Comparison of ENCODE assay signal across 11 cellular contexts in genomic region chr2:96819101-96819875, GRCh38. TPM values are rescaled to one million over a fixed set of nuclear protein-coding genes. Genes with fewer than 3 reads are reported as not detected.
A peak's percentile ranks its signal among the peaks of the same experiment; 100 is the strongest.
DNase-seq lines count a peak whose midpoint lies in the region; ATAC-seq, FAIRE-seq and TF ChIP-seq lines count a peak whose summit lies in the region.
"Had no signal": no experiment of that assay in that cellular context is flagged by ENCODE, and none has a peak within 500 bp of the region (broad histone marks: within the 10 kb centered on the region; RNA-seq: fewer than 3 reads in every experiment).

No MANE protein-coding gene starts in this region.

- 75 to 86% (median 85%) methylated on average over 10 of the region's 10 CpGs for WGBS in ovary, 3 donors

- intact Hi-C loops in Caco-2 (cut with micrococcal nuclease; ENCODE audit: unreplicated experiment) (loop anchor here (1.0 to 5.0 kb wide), 4 partner anchors 13 to 182 kb away; partner anchors contain the start of genes CNNM4 and KANSL3), ovary (cut with DNase I) (no loop called here)

- DNase-seq in Caco-2 (peak; percentile 94 to 96), LoVo (ENCODE audit: low spot score) (peak; percentile 75), bronchial epithelial cell (ENCODE audit: low read depth) (peak; percentile 20), ovary (no peak), SJCRH30 (no peak), kidney glomerular epithelial cell (lab: John Stamatoyannopoulos, UW) (no peak)
- DNase-seq: KBM-7 had no signal

- H3K4me1 Mint-ChIP-seq in Caco-2 (ENCODE audit: low read depth, unreplicated experiment), result peaks cover 43% of the 10 kb centered on the region

- H3K27ac ChIP-seq in muscle layer of duodenum (ENCODE audit: low read length), result peak overlapping the region; percentile 1
- no peak overlapping the region for H3K27ac ChIP-seq in ovary
- H3K27ac ChIP-seq in SJCRH30, result no peak overlapping the region
- H3K27ac ChIP-seq: SJSA1 had no signal

- FAIRE-seq in bronchial epithelial cell (lab: Jason Lieb, UNC), result no peak

- H3K4me3 ChIP-seq in Caco-2 (ENCODE audit: low read depth, low read length) (peak overlapping the region; percentile 12), bronchial epithelial cell (ENCODE audit: low read depth, low read length) (no peak overlapping the region), muscle layer of duodenum (ENCODE audit: low read depth in 1 of 2, low read length in 2 of 2) (peak overlapping the region; percentile 27 to 34), ovary (no peak overlapping the region), SJCRH30 (no peak overlapping the region)
- H3K4me3 ChIP-seq: SJSA1 had no signal

- CTCF ChIA-PET in Caco-2 (lab: Charles Lee), result interaction anchor here (0.7 to 2.3 kb wide), 5 partner anchors 15 to 58 kb away, joined by 4 to 17 read pairs (median 6); partner anchors contain the start of genes ANKRD39 and CNNM4

- H3K27ac Mint-ChIP-seq in Caco-2 (ENCODE audit: unreplicated experiment), result peak overlapping the region; percentile 71

- H3K36me3 ChIP-seq in Caco-2 (ENCODE audit: control insufficient read depth, insufficient read depth, low read length) (peaks cover 2% of the 10 kb centered on the region; the same call in 1 of the 2 replicates), bronchial epithelial cell (ENCODE audit: control insufficient read depth, insufficient read depth, low read length) (peaks cover 1% of the 10 kb centered on the region), muscle layer of duodenum (ENCODE audit: control insufficient read depth in 1 of 2, insufficient read depth in 2 of 2, low read length in 2 of 2) (peaks cover 0 to 11% of the 10 kb centered on the region in 2 donors), ovary (no peaks in the 10 kb centered on the region), SJCRH30 (no peaks in the 10 kb centered on the region)

- ATAC-seq in GM18517 (IDR thresholded peaks at IDR 0.05; ENCODE audit: unreplicated experiment), result no peak
- ATAC-seq: HCT116 had no signal

- H3K4me1 ChIP-seq in Caco-2 (peaks cover 58% of the 10 kb centered on the region), muscle layer of duodenum (ENCODE audit: control insufficient read depth in 1 of 2, insufficient read depth in 2 of 2, low read length in 2 of 2) (peaks cover 31 to 63% of the 10 kb centered on the region in 2 donors), ovary (ENCODE audit: insufficient read depth) (peaks cover 20% of the 10 kb centered on the region), SJCRH30 (peaks cover 7% of the 10 kb centered on the region; the same call in 1 of the 2 replicates)

- H3K9me3 ChIP-seq in Caco-2 (no peaks in the 10 kb centered on the region), muscle layer of duodenum (ENCODE audit: control insufficient read depth in 1 of 2, low read length in 2 of 2) (no peaks in the 10 kb centered on the region), ovary (no peaks in the 10 kb centered on the region), SJCRH30 (replicated peaks) (no peaks in the 10 kb centered on the region)

- peak overlapping the region; percentile 84 for H3K4me3 Mint-ChIP-seq in Caco-2 (ENCODE audit: unreplicated experiment)

- no peak for TF ChIP-seq CTCF in Caco-2 (IDR thresholded peaks at IDR 0.05; ENCODE audit: insufficient read depth in 1 of 2, low read depth in 1 of 2, low read length in 1 of 2, severe bottlenecking in 1 of 2, unreplicated experiment in 1 of 2)
- TF ChIP-seq CTCF in bronchial epithelial cell (IDR thresholded peaks at IDR 0.05; ENCODE audit: insufficient read depth, low read length, severe bottlenecking), result no peak
- TF ChIP-seq CTCF in ovary (IDR thresholded peaks at IDR 0.05), result no peak

- no TSS peak for BruUV-seq in Caco-2 (replicated peaks; lab: Mats Ljungman, UMichigan)

- no peak for TF ChIP-seq EP300 in ovary (IDR thresholded peaks at IDR 0.05)

- TF ChIP-seq POLR2A in ovary (IDR thresholded peaks at IDR 0.05), result no peak

- no peaks in the 10 kb centered on the region for H3K27me3 ChIP-seq in Caco-2 (replicated peaks; ENCODE audit: control insufficient read depth, insufficient read depth, low read length)
- no peaks in the 10 kb centered on the region for H3K27me3 ChIP-seq in bronchial epithelial cell (ENCODE audit: control insufficient read depth, insufficient read depth, low read length)
- no peaks in the 10 kb centered on the region for H3K27me3 ChIP-seq in muscle layer of duodenum (ENCODE audit: low read depth, low read length)
- H3K27me3 ChIP-seq in ovary, result no peaks in the 10 kb centered on the region
- no peaks in the 10 kb centered on the region for H3K27me3 ChIP-seq in SJCRH30
- H3K27me3 ChIP-seq: SJSA1 had no signal

- no peaks in the 10 kb centered on the region for H3K27me3 Mint-ChIP-seq in Caco-2 (ENCODE audit: insufficient read depth, unreplicated experiment)

- H3K36me3 Mint-ChIP-seq in Caco-2 (ENCODE audit: insufficient read depth, unreplicated experiment), result peaks cover 83% of the 10 kb centered on the region

- POLR2A ChIA-PET in Caco-2 (lab: Charles Lee), result interaction anchor here (0.6 to 1.0 kb wide), 2 partner anchors 13 to 14 kb away, joined by 3 read pairs; no protein-coding TSS in a partner anchor

- no peaks in the 10 kb centered on the region for H3K9me3 Mint-ChIP-seq in Caco-2 (ENCODE audit: unreplicated experiment)

RNA-seq across cellular contexts. Expression of gene CNNM3, which starts 3.2 kb away (rescaled TPM):
- total RNA-seq in Caco-2 (2022), result 62.5 and 69.1 TPM in 2 replicates
- 5.9 and 6.1 TPM in 2 replicates for total RNA-seq in bronchial epithelial cell
- total RNA-seq in ovary, result 10 to 100 TPM; 13.0 to 23.1 (median 18.6) TPM
- 10 to 100 TPM; 13.1 to 14.0 TPM for polyA plus RNA-seq in ovary
- 9.1 and 9.3 TPM in 2 replicates for total RNA-seq in SJCRH30 (2014; rRNA removed; shearing (Covaris generic))

RNA-seq across cellular contexts. Expression of gene ANKRD23, which starts 24.5 kb away (rescaled TPM):
- total RNA-seq in Caco-2 (2022), result 2.5 and 7.4 TPM in 2 replicates
- total RNA-seq in bronchial epithelial cell, result 0.79 and 1.2 TPM in 2 replicates
- total RNA-seq in ovary, result 10 to 100 TPM in 4 of 7 donors, 1 to 10 TPM in 3; 5.3 to 14.1 (median 11.5) TPM
- polyA plus RNA-seq in ovary, result 1 to 10 TPM; 1.4 to 6.4 TPM
- 0.58 and 1.1 TPM in 2 replicates for total RNA-seq in SJCRH30 (2014; rRNA removed; shearing (Covaris generic))

RNA-seq across cellular contexts. Expression of gene ANKRD39, which starts 38.5 kb away (rescaled TPM):
- total RNA-seq in Caco-2 (2022) (19.3 and 21.6 TPM in 2 replicates), bronchial epithelial cell (5.8 and 8.2 TPM in 2 replicates), ovary (10 to 100 TPM; 10.3 to 14.7 (median 12.7) TPM)
- 10 to 100 TPM in 1 of 2 donors, 1 to 10 TPM in 1; 2.6 to 14.1 TPM for polyA plus RNA-seq in ovary
- 7.7 and 7.8 TPM in 2 replicates for total RNA-seq in SJCRH30 (2014; rRNA removed; shearing (Covaris generic))

RNA-seq across cellular contexts. Expression of gene SEMA4C, which starts 50.6 kb away (rescaled TPM):
- total RNA-seq in Caco-2 (2022) (29.9 and 31.4 TPM in 2 replicates), bronchial epithelial cell (7.8 and 8.2 TPM in 2 replicates), ovary (10 to 100 TPM; 29.4 to 59.2 (median 47.2) TPM)
- 10 to 100 TPM; 17.3 to 46.9 TPM for polyA plus RNA-seq in ovary
- total RNA-seq in SJCRH30 (2014; rRNA removed; shearing (Covaris generic)), result 41.3 and 49.4 TPM in 2 replicates

RNA-seq across cellular contexts. Expression of gene CNNM4, which starts 58.6 kb away (rescaled TPM):
- total RNA-seq in Caco-2 (2022) (23.2 and 28.3 TPM in 2 replicates), bronchial epithelial cell (3.4 and 5.5 TPM in 2 replicates), ovary (1 to 10 TPM; 3.9 to 8.3 (median 7.0) TPM)
- 1 to 10 TPM; 2.7 to 7.1 TPM for polyA plus RNA-seq in ovary
- total RNA-seq in SJCRH30 (2014; rRNA removed; shearing (Covaris generic)), result 3.7 and 4.3 TPM in 2 replicates

Comparison
In these comparisons a context has a peak if more than half of its experiments do, and no peak if none do; other contexts are left out.
1. DNase-seq: peak in Caco-2 (2 of 2), LoVo (single experiment) and bronchial epithelial cell (single experiment); none in ovary (0 of 5), SJCRH30 (0 of 2) and kidney glomerular epithelial cell (single experiment).
2. H3K4me3 ChIP-seq: peak in Caco-2 (single experiment) and muscle layer of duodenum (2 of 2); none in bronchial epithelial cell (single experiment), ovary (single experiment) and SJCRH30 (single experiment).